ENCODE assay signal across 18 cellular contexts in genomic region chr1:10773376-10773775, GRCh38.
"Had no signal": no experiment of that assay in that cellular context is flagged by ENCODE, and none has a peak within 500 bp of the region (broad histone marks: within the 10 kb centered on the region; RNA-seq: fewer than 3 reads in every experiment).

No MANE protein-coding gene starts in this region.

- H3K9me3 ChIP-seq: heart left ventricle, right lobe of liver, spleen, thoracic aorta had no signal

- H3K27me3 ChIP-seq: brain microvascular endothelial cell, heart left ventricle, right lobe of liver had no signal

- H3K27ac Mint-ChIP-seq: endodermal cell; immature natural killer cell; progenitor cell of endocrine pancreas; stimulated activated naive CD8-positive, alpha-beta T cell treated with anti-CD3 and anti-CD28 coated beads, Interleukin-15, amount 100 ng/mL, for 72 hours had no signal

- H3K4me1 ChIP-seq: right lobe of liver had no signal

- H3K4me3 ChIP-seq: dorsolateral prefrontal cortex, heart left ventricle, right lobe of liver, spleen, thoracic aorta had no signal

- H3K27ac ChIP-seq: brain microvascular endothelial cell, dorsolateral prefrontal cortex, right lobe of liver, spleen, thoracic aorta had no signal

- H3K9me3 Mint-ChIP-seq: endodermal cell; immature natural killer cell; naive thymus-derived CD8-positive, alpha-beta T cell; stimulated activated naive CD8-positive, alpha-beta T cell treated with anti-CD3 and anti-CD28 coated beads, Interleukin-15, amount 100 ng/mL, for 72 hours had no signal

- H3K27me3 Mint-ChIP-seq: naive thymus-derived CD8-positive, alpha-beta T cell had no signal

- H3K4me1 Mint-ChIP-seq: endodermal cell; immature natural killer cell; naive thymus-derived CD8-positive, alpha-beta T cell; stimulated activated naive CD8-positive, alpha-beta T cell treated with anti-CD3 and anti-CD28 coated beads, Interleukin-15, amount 100 ng/mL, for 72 hours had no signal

- H3K36me3 ChIP-seq: brain microvascular endothelial cell, heart left ventricle, right lobe of liver, spleen, thoracic aorta had no signal

- ATAC-seq: activated CD4-positive, CD25-positive, alpha-beta regulatory T cell treated with anti-CD3 and anti-CD28 coated beads, Interleukin-2, amount 50 U/mL, for 24 hours; naive thymus-derived CD8-positive, alpha-beta T cell; stimulated activated naive CD8-positive, alpha-beta T cell treated with anti-CD3 and anti-CD28 coated beads, Interleukin-15, amount 100 ng/mL, for 72 hours had no signal

- H3K4me3 Mint-ChIP-seq: endodermal cell; immature natural killer cell; naive thymus-derived CD8-positive, alpha-beta T cell; stimulated activated naive CD8-positive, alpha-beta T cell treated with anti-CD3 and anti-CD28 coated beads, Interleukin-15, amount 100 ng/mL, for 72 hours had no signal

- H3K36me3 Mint-ChIP-seq: immature natural killer cell; naive thymus-derived CD8-positive, alpha-beta T cell had no signal

- DNase-seq: activated CD4-positive, alpha-beta T cell treated with anti-CD3 and anti-CD28 coated beads, Interleukin-2, amount 50 U/mL, for 4 hours; activated naive CD4-positive, alpha-beta T cell; activated T-cell treated with anti-CD3 and anti-CD28 coated beads for 4 hours; anterior cingulate cortex; brain microvascular endothelial cell; dorsolateral prefrontal cortex; endodermal cell; immature natural killer cell; mammary epithelial cell; nucleus accumbens; stimulated activated naive CD8-positive, alpha-beta T cell treated with anti-CD3 and anti-CD28 coated beads, Interleukin-15, amount 100 ng/mL, for 72 hours had no signal
